17 cellular contexts compared by ENCODE assay signal in genomic region chr17:34436607-34437006, GRCh38.
"Had no signal": no experiment of that assay in that cellular context is flagged by ENCODE, and none has a peak within 500 bp of the region (broad histone marks: within the 10 kb centered on the region; RNA-seq: fewer than 3 reads in every experiment).

No MANE protein-coding gene starts in this region.

- H3K4me3 ChIP-seq: dorsolateral prefrontal cortex, spleen had no signal

- H3K9me3 Mint-ChIP-seq: activated T-cell treated with anti-CD3 and anti-CD28 coated beads, Interleukin-2, amount 50 U/mL, for 72 hours; stimulated activated memory B cell treated with anti-CD40 and anti-IgM and Interleukin-4, amounts not matched to agents 10 μg/mL and 1 μg/mL and 100 μg/mL, for 72 hours had no signal

- H3K4me1 Mint-ChIP-seq: stimulated activated memory B cell treated with anti-CD40 and anti-IgM and Interleukin-4, amounts not matched to agents 10 μg/mL and 1 μg/mL and 100 μg/mL, for 72 hours had no signal

- H3K27ac ChIP-seq: brain microvascular endothelial cell, dorsolateral prefrontal cortex, spleen had no signal

- H3K27me3 ChIP-seq: brain microvascular endothelial cell had no signal

- H3K4me3 Mint-ChIP-seq: activated T-cell treated with anti-CD3 and anti-CD28 coated beads, Interleukin-2, amount 50 U/mL, for 72 hours; stimulated activated memory B cell treated with anti-CD40 and anti-IgM and Interleukin-4, amounts not matched to agents 10 μg/mL and 1 μg/mL and 100 μg/mL, for 72 hours had no signal

- H3K9me3 ChIP-seq: spleen had no signal

- ATAC-seq: activated T-cell treated with anti-CD3 and anti-CD28 coated beads, Interleukin-2, amount 50 U/mL, for 72 hours; left lobe of liver; stimulated activated memory B cell treated with anti-CD40 and anti-IgM and Interleukin-4, amounts not matched to agents 10 μg/mL and 1 μg/mL and 100 μg/mL, for 72 hours had no signal

- H3K27ac Mint-ChIP-seq: activated T-cell treated with anti-CD3 and anti-CD28 coated beads, Interleukin-2, amount 50 U/mL, for 72 hours; stimulated activated memory B cell treated with anti-CD40 and anti-IgM and Interleukin-4, amounts not matched to agents 10 μg/mL and 1 μg/mL and 100 μg/mL, for 72 hours had no signal

- H3K36me3 ChIP-seq: brain microvascular endothelial cell, spleen had no signal

- DNase-seq: activated CD4-positive, alpha-beta T cell treated with anti-CD3 and anti-CD28 coated beads, Interleukin-2, amount 50 U/mL, for 1 hour; activated effector memory CD4-positive, alpha-beta T cell treated with anti-CD3 and anti-CD28 coated beads, Interleukin-2, amount 50 U/mL, for 16 hours; activated naive CD4-positive, alpha-beta T cell treated with anti-CD3 and anti-CD28 coated beads, Interleukin-2, amount 50 U/mL, for 16 hours; activated T-cell treated with anti-CD3 and anti-CD28 coated beads, Interleukin-2, amount 50 U/mL, for 72 hours; aorta; brain microvascular endothelial cell; central memory CD4-positive, alpha-beta T cell; dorsolateral prefrontal cortex; foreskin melanocyte; hypothalamus; occipital lobe; posterior cingulate gyrus; spleen; stimulated activated CD4-positive, alpha-beta T cell treated with anti-CD3 and anti-CD28 coated beads, Interleukin-4, amount 100 ng/mL, for 4 hours; T-helper 9 cell had no signal
